ENCODE assay signal across 23 cellular contexts in the genomic region with DNA sequence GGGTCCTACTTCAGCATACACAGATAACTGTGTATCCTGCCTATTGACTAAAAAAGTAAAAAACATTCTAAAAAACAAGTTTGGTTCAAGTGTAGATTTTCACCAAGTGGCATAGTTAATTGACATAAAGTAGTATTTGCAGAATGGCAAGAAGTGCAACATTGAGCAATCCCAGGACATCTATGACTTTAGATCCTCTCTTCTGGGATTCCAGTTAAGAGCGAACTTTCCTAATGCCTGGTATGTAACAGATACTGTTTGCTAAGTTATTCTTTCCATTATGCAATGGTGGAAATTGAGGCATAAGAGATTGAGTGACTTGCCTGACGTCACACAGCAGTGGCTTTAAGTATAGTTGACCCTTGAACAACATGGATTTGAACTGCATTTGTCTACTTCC.
"Had no signal": no experiment of that assay in that cellular context is flagged by ENCODE, and none has a peak within 500 bp of the region (broad histone marks: within the 10 kb centered on the region; RNA-seq: fewer than 3 reads in every experiment).

No MANE protein-coding gene starts in this region.

- H3K27ac ChIP-seq: breast epithelium, parathyroid adenoma, right atrium auricular region, stomach, thyroid gland had no signal

- H3K4me3 ChIP-seq: breast epithelium, right atrium auricular region, stomach, thyroid gland had no signal

- H3K27ac Mint-ChIP-seq: activated naive CD4-positive, alpha-beta T cell treated with anti-CD3 and anti-CD28 coated beads for 36 hours; activated naive CD8-positive, alpha-beta T cell treated with anti-CD3 and anti-CD28 coated beads, Interleukin-2, amount 10 ng/mL, durations not matched to agents 7 days and 5 days; activated T-helper 1 cell treated with anti-CD3 and anti-CD28 coated beads, Interleukin-12 subunit alpha, Interleukin-12 subunit beta, Interleukin-2, Interleukin-4 antibody, amounts not matched to agents 30 ng/mL and 10 ng/mL and 1 ng/mL, durations not matched to agents 14 hours and 24 hours and 36 hours; mesothelial cell of epicardium; stimulated activated naive B cell treated with anti-CD40 and anti-IgM and Interleukin-4, amounts not matched to agents 10 μg/mL and 1 μg/mL and 100 μg/mL, for 72 hours; T-helper 17 cell had no signal

- H3K4me3 Mint-ChIP-seq: activated naive CD4-positive, alpha-beta T cell treated with anti-CD3 and anti-CD28 coated beads for 36 hours; activated naive CD8-positive, alpha-beta T cell treated with anti-CD3 and anti-CD28 coated beads, Interleukin-2, amount 10 ng/mL, durations not matched to agents 7 days and 5 days; activated T-helper 1 cell treated with anti-CD3 and anti-CD28 coated beads, Interleukin-12 subunit alpha, Interleukin-12 subunit beta, Interleukin-2, Interleukin-4 antibody, amounts not matched to agents 30 ng/mL and 10 ng/mL and 1 ng/mL, durations not matched to agents 14 hours and 24 hours and 36 hours; mesothelial cell of epicardium; naive B cell; stimulated activated naive B cell treated with anti-CD40 and anti-IgM and Interleukin-4, amounts not matched to agents 10 μg/mL and 1 μg/mL and 100 μg/mL, for 72 hours; T-helper 17 cell had no signal

- H3K9me3 Mint-ChIP-seq: activated naive CD4-positive, alpha-beta T cell treated with anti-CD3 and anti-CD28 coated beads for 36 hours; activated naive CD8-positive, alpha-beta T cell treated with anti-CD3 and anti-CD28 coated beads, Interleukin-2, amount 10 ng/mL, durations not matched to agents 7 days and 5 days; activated T-helper 1 cell treated with anti-CD3 and anti-CD28 coated beads, Interleukin-12 subunit alpha, Interleukin-12 subunit beta, Interleukin-2, Interleukin-4 antibody, amounts not matched to agents 30 ng/mL and 10 ng/mL and 1 ng/mL, durations not matched to agents 14 hours and 24 hours and 36 hours; mesothelial cell of epicardium; naive B cell; stimulated activated naive B cell treated with anti-CD40 and anti-IgM and Interleukin-4, amounts not matched to agents 10 μg/mL and 1 μg/mL and 100 μg/mL, for 72 hours had no signal

- H3K79me2 ChIP-seq: parathyroid adenoma had no signal

- H3K9me3 ChIP-seq: breast epithelium, right atrium auricular region, stomach, thyroid gland had no signal

- DNase-seq: activated CD4-positive, alpha-beta T cell treated with anti-CD3 and anti-CD28 coated beads for 1 hour; activated CD8-positive, alpha-beta memory T cell treated with anti-CD3 and anti-CD28 coated beads for 24 hours; activated effector memory CD4-positive, alpha-beta T cell treated with anti-CD3 and anti-CD28 coated beads, Interleukin-2, amount 50 U/mL, for 16 hours; activated naive CD4-positive, alpha-beta T cell treated with anti-CD3 and anti-CD28 coated beads for 36 hours; activated naive CD8-positive, alpha-beta T cell treated with anti-CD3 and anti-CD28 coated beads, Interleukin-2, amount 10 ng/mL, durations not matched to agents 7 days and 5 days; activated T-cell treated with anti-CD3 and anti-CD28 coated beads, Interleukin-2, amount 50 U/mL, for 1 hour; central memory CD4-positive, alpha-beta T cell; foreskin melanocyte; islet precursor cell; naive B cell; nucleus accumbens; stimulated activated CD4-positive, alpha-beta T cell treated with anti-CD3 and anti-CD28 coated beads, Interleukin-15, amount 100 ng/mL, for 24 hours; stimulated activated CD4-positive, alpha-beta T cell treated with anti-CD3 and anti-CD28 coated beads, Interleukin-2, amount 100 ng/mL, for 24 hours; stimulated activated naive B cell treated with anti-CD40 and anti-IgM and Interleukin-4, amounts not matched to agents 10 μg/mL and 1 μg/mL and 100 μg/mL, for 72 hours; stomach; T-helper 17 cell; T1000; thyroid gland had no signal

- H3K4me1 ChIP-seq: breast epithelium, parathyroid adenoma had no signal

- H2AFZ ChIP-seq: parathyroid adenoma had no signal

- H3K9ac ChIP-seq: parathyroid adenoma had no signal

- H3K27me3 ChIP-seq: breast epithelium, right atrium auricular region, stomach, thyroid gland had no signal

- H3K4me1 Mint-ChIP-seq: mesothelial cell of epicardium had no signal

- H3K27me3 Mint-ChIP-seq: activated naive CD8-positive, alpha-beta T cell treated with anti-CD3 and anti-CD28 coated beads, Interleukin-2, amount 10 ng/mL, durations not matched to agents 7 days and 5 days; naive B cell; stimulated activated naive B cell treated with anti-CD40 and anti-IgM and Interleukin-4, amounts not matched to agents 10 μg/mL and 1 μg/mL and 100 μg/mL, for 72 hours; T-helper 17 cell had no signal
